In genomic region chr4:118322831-118323502, GRCh38 we compare ENCODE assay signal across 27 cellular contexts. TPM values are rescaled to one million over a fixed set of nuclear protein-coding genes. Genes with fewer than 3 reads are reported as not detected.
"Had no signal": no experiment of that assay in that cellular context is flagged by ENCODE, and none has a peak within 500 bp of the region (broad histone marks: within the 10 kb centered on the region; RNA-seq: fewer than 3 reads in every experiment).

No MANE protein-coding gene starts in this region.

- H3K4me2 ChIP-seq: smooth muscle cell had no signal

- H3K36me3 Mint-ChIP-seq: naive B cell; stimulated activated memory B cell treated with anti-CD40 and anti-IgM and Interleukin-4, amounts not matched to agents 10 μg/mL and 1 μg/mL and 100 μg/mL, for 72 hours; type B pancreatic cell had no signal

- H3K4me1 Mint-ChIP-seq: activated CD4-positive, alpha-beta memory T cell treated with anti-CD3 and anti-CD28 coated beads, Interleukin-2, amount 10 ng/mL, durations not matched to agents 7 days and 5 days; activated CD4-positive, alpha-beta T cell treated with anti-CD3 and anti-CD28 coated beads, Interleukin-2, amount 10 ng/mL, durations not matched to agents 7 days and 5 days; activated T-helper 17 cell treated with anti-CD3 and anti-CD28 coated beads, Interleukin-2, amount 50 U/mL, for 72 hours; naive B cell; stimulated activated memory B cell treated with anti-CD40 and anti-IgM and Interleukin-4, amounts not matched to agents 10 μg/mL and 1 μg/mL and 100 μg/mL, for 72 hours; stimulated activated naive CD8-positive, alpha-beta T cell treated with anti-CD3 and anti-CD28 coated beads, Interleukin-15, amount 100 ng/mL, for 72 hours had no signal

- H3K4me3 ChIP-seq: right atrium auricular region, smooth muscle cell, uterus had no signal

- ATAC-seq: activated T-helper 17 cell treated with anti-CD3 and anti-CD28 coated beads, Interleukin-2, amount 50 U/mL, for 72 hours; effector memory CD8-positive, alpha-beta T cell; esophagus mucosa; left ventricle myocardium superior; stimulated activated memory B cell treated with anti-CD40 and anti-IgM and Interleukin-4, amounts not matched to agents 10 μg/mL and 1 μg/mL and 100 μg/mL, for 72 hours; stimulated activated naive CD8-positive, alpha-beta T cell treated with anti-CD3 and anti-CD28 coated beads, Interleukin-15, amount 100 ng/mL, for 72 hours had no signal

- H3K27ac ChIP-seq: right atrium auricular region, uterus, WERI-Rb-1 had no signal

- H3K9me3 Mint-ChIP-seq: activated CD4-positive, alpha-beta memory T cell treated with anti-CD3 and anti-CD28 coated beads, Interleukin-2, amount 10 ng/mL, durations not matched to agents 7 days and 5 days; activated CD4-positive, alpha-beta T cell treated with anti-CD3 and anti-CD28 coated beads, Interleukin-2, amount 10 ng/mL, durations not matched to agents 7 days and 5 days; activated T-cell treated with anti-CD3 and anti-CD28 coated beads, Interleukin-2, amount 50 U/mL, for 24 hours; activated T-helper 17 cell treated with anti-CD3 and anti-CD28 coated beads, Interleukin-2, amount 50 U/mL, for 72 hours; effector memory CD8-positive, alpha-beta T cell; naive B cell; stimulated activated memory B cell treated with anti-CD40 and anti-IgM and Interleukin-4, amounts not matched to agents 10 μg/mL and 1 μg/mL and 100 μg/mL, for 72 hours; stimulated activated naive CD8-positive, alpha-beta T cell treated with anti-CD3 and anti-CD28 coated beads, Interleukin-15, amount 100 ng/mL, for 72 hours; type B pancreatic cell had no signal

- H3K9me3 ChIP-seq: right atrium auricular region, uterus had no signal

- H3K4me3 Mint-ChIP-seq: activated CD4-positive, alpha-beta memory T cell treated with anti-CD3 and anti-CD28 coated beads, Interleukin-2, amount 10 ng/mL, durations not matched to agents 7 days and 5 days; activated CD4-positive, alpha-beta T cell treated with anti-CD3 and anti-CD28 coated beads, Interleukin-2, amount 10 ng/mL, durations not matched to agents 7 days and 5 days; activated T-cell treated with anti-CD3 and anti-CD28 coated beads, Interleukin-2, amount 50 U/mL, for 24 hours; activated T-helper 17 cell treated with anti-CD3 and anti-CD28 coated beads, Interleukin-2, amount 50 U/mL, for 72 hours; effector memory CD8-positive, alpha-beta T cell; stimulated activated memory B cell treated with anti-CD40 and anti-IgM and Interleukin-4, amounts not matched to agents 10 μg/mL and 1 μg/mL and 100 μg/mL, for 72 hours; stimulated activated naive CD8-positive, alpha-beta T cell treated with anti-CD3 and anti-CD28 coated beads, Interleukin-15, amount 100 ng/mL, for 72 hours; type B pancreatic cell had no signal

- H3K27ac Mint-ChIP-seq: activated CD4-positive, alpha-beta memory T cell treated with anti-CD3 and anti-CD28 coated beads, Interleukin-2, amount 10 ng/mL, durations not matched to agents 7 days and 5 days; activated CD4-positive, alpha-beta T cell treated with anti-CD3 and anti-CD28 coated beads, Interleukin-2, amount 10 ng/mL, durations not matched to agents 7 days and 5 days; activated T-cell treated with anti-CD3 and anti-CD28 coated beads, Interleukin-2, amount 50 U/mL, for 24 hours; activated T-helper 17 cell treated with anti-CD3 and anti-CD28 coated beads, Interleukin-2, amount 50 U/mL, for 72 hours; effector memory CD8-positive, alpha-beta T cell; naive B cell; stimulated activated memory B cell treated with anti-CD40 and anti-IgM and Interleukin-4, amounts not matched to agents 10 μg/mL and 1 μg/mL and 100 μg/mL, for 72 hours; stimulated activated naive CD8-positive, alpha-beta T cell treated with anti-CD3 and anti-CD28 coated beads, Interleukin-15, amount 100 ng/mL, for 72 hours; type B pancreatic cell had no signal

- H3K27me3 ChIP-seq: right atrium auricular region, uterus had no signal

- H3K27me3 Mint-ChIP-seq: type B pancreatic cell had no signal

- H3K36me3 ChIP-seq: right atrium auricular region, uterus had no signal

- DNase-seq: activated CD4-positive, alpha-beta memory T cell treated with anti-CD3 and anti-CD28 coated beads, Interleukin-2, amount 10 ng/mL, durations not matched to agents 7 days and 5 days; activated CD4-positive, alpha-beta T cell treated with anti-CD3 and anti-CD28 coated beads, Interleukin-2, amount 10 ng/mL, durations not matched to agents 7 days and 5 days; activated CD4-positive, CD25-positive, alpha-beta regulatory T cell treated with anti-CD3 and anti-CD28 coated beads, Interleukin-2, amount 50 U/mL, for 72 hours; activated CD8-positive, alpha-beta memory T cell treated with anti-CD3 and anti-CD28 coated beads, Interleukin-2, amount 50 U/mL, for 48 hours; activated gamma-delta T cell treated with Interleukin-2 at 50 U/mL for 16 hours; activated naive CD4-positive, alpha-beta T cell treated with anti-CD3 and anti-CD28 coated beads, Interleukin-2, amount 50 U/mL, for 16 hours; activated T-cell treated with anti-CD3 and anti-CD28 coated beads, Interleukin-2, amount 50 U/mL, for 24 hours; amniotic stem cell; caudate nucleus; cortex of kidney; effector memory CD8-positive, alpha-beta T cell; islet precursor cell; left ventricle myocardium superior; naive B cell; stimulated activated CD4-positive, alpha-beta T cell treated with anti-CD3 and anti-CD28 coated beads, Interleukin-1b, Interleukin-23, amount 100 ng/mL, for 48 hours; stimulated activated CD4-positive, alpha-beta T cell treated with anti-CD3 and anti-CD28 coated beads, Interleukin-4, amount 100 ng/mL, for 4 hours; stimulated activated CD8-positive, alpha-beta memory T cell treated with anti-CD3 and anti-CD28 coated beads, Interleukin-4, amount 100 ng/mL, for 48 hours; stimulated activated naive CD8-positive, alpha-beta T cell treated with anti-CD3 and anti-CD28 coated beads, Interleukin-15, amount 100 ng/mL, for 72 hours; substantia nigra; uterus; WERI-Rb-1 had no signal

- H3K4me1 ChIP-seq: right atrium auricular region, uterus had no signal

RNA-seq across cellular contexts. Expression of gene PRSS12, which starts 29.8 kb away (rescaled TPM):
- total RNA-seq: activated CD4-positive, alpha-beta memory T cell treated with anti-CD3 and anti-CD28 coated beads, Interleukin-2, amount 10 ng/mL, durations not matched to agents 7 days and 5 days; activated CD4-positive, alpha-beta T cell treated with anti-CD3 and anti-CD28 coated beads, Interleukin-2, amount 10 ng/mL, durations not matched to agents 7 days and 5 days; activated T-helper 17 cell treated with anti-CD3 and anti-CD28 coated beads, Interleukin-2, amount 50 U/mL, for 72 hours; left ventricle myocardium superior had no signal
